In genomic region chr6:158813032-158813431, GRCh38 we compare ENCODE assay signal across 11 cellular contexts. TPM values are rescaled to one million over a fixed set of nuclear protein-coding genes. Genes with fewer than 3 reads are reported as not detected.
DNase-seq lines count a peak whose midpoint lies in the region; ATAC-seq, FAIRE-seq and TF ChIP-seq lines count a peak whose summit lies in the region.
"Had no signal": no experiment of that assay in that cellular context is flagged by ENCODE, and none has a peak within 500 bp of the region (broad histone marks: within the 10 kb centered on the region; RNA-seq: fewer than 3 reads in every experiment).

No MANE protein-coding gene starts in this region.

- H3K4me3 Mint-ChIP-seq in activated CD4-positive, alpha-beta T cell treated with anti-CD3 and anti-CD28 coated beads, Interleukin-2, amount 10 ng/mL, durations not matched to agents 7 days and 5 days, result peak overlapping the region; percentile 4
- H3K4me3 Mint-ChIP-seq in T-helper 1 cell treated with Interleukin-12 subunit alpha and Interleukin-12 subunit beta and Interleukin-4 antibody, amounts not matched to agents 30 μg/mL and 1 μg/mL, for 36 hours, result peak overlapping the region; percentile 62
- peak overlapping the region; percentile 92 to 98 for H3K4me3 Mint-ChIP-seq in stimulated activated naive CD8-positive, alpha-beta T cell treated with anti-CD3 and anti-CD28 coated beads, Interleukin-15, amount 100 ng/mL, for 72 hours

- H3K27me3 ChIP-seq in esophagus muscularis mucosa (no peaks in the 10 kb centered on the region), pancreas (no peaks in the 10 kb centered on the region)

- peaks cover 68 to 95% (median 91%) of the 10 kb centered on the region in 4 donors for H3K4me1 ChIP-seq in esophagus muscularis mucosa
- H3K4me1 ChIP-seq in pancreas, result peaks cover 55 to 74% (median 57%) of the 10 kb centered on the region in 3 donors

- H3K9me3 Mint-ChIP-seq in activated CD4-positive, alpha-beta T cell treated with anti-CD3 and anti-CD28 coated beads, Interleukin-2, amount 10 ng/mL, durations not matched to agents 7 days and 5 days, result no peaks in the 10 kb centered on the region
- no peaks in the 10 kb centered on the region for H3K9me3 Mint-ChIP-seq in T-helper 1 cell treated with Interleukin-12 subunit alpha and Interleukin-12 subunit beta and Interleukin-4 antibody, amounts not matched to agents 30 μg/mL and 1 μg/mL, for 36 hours
- H3K9me3 Mint-ChIP-seq in stimulated activated naive CD8-positive, alpha-beta T cell treated with anti-CD3 and anti-CD28 coated beads, Interleukin-15, amount 100 ng/mL, for 72 hours, result no peaks in the 10 kb centered on the region

- no peaks in the 10 kb centered on the region for H3K27me3 Mint-ChIP-seq in activated CD4-positive, alpha-beta T cell treated with anti-CD3 and anti-CD28 coated beads, Interleukin-2, amount 10 ng/mL, durations not matched to agents 7 days and 5 days
- H3K27me3 Mint-ChIP-seq in T-helper 1 cell treated with Interleukin-12 subunit alpha and Interleukin-12 subunit beta and Interleukin-4 antibody, amounts not matched to agents 30 μg/mL and 1 μg/mL, for 36 hours (ENCODE audit: low read depth), result no peaks in the 10 kb centered on the region
- no peaks in the 10 kb centered on the region for H3K27me3 Mint-ChIP-seq in stimulated activated naive CD8-positive, alpha-beta T cell treated with anti-CD3 and anti-CD28 coated beads, Interleukin-15, amount 100 ng/mL, for 72 hours

- H3K27ac ChIP-seq in esophagus muscularis mucosa (replicated peaks in 1 of 4), result peak overlapping the region in 3 of 4 donors; percentile 9 to 100 (median 47)
- H3K27ac ChIP-seq in pancreas, result no peak overlapping the region

- H3K4me1 Mint-ChIP-seq in activated CD4-positive, alpha-beta T cell treated with anti-CD3 and anti-CD28 coated beads, Interleukin-2, amount 10 ng/mL, durations not matched to agents 7 days and 5 days, result peaks cover 86% of the 10 kb centered on the region
- peaks cover 79% of the 10 kb centered on the region for H3K4me1 Mint-ChIP-seq in T-helper 1 cell treated with Interleukin-12 subunit alpha and Interleukin-12 subunit beta and Interleukin-4 antibody, amounts not matched to agents 30 μg/mL and 1 μg/mL, for 36 hours (ENCODE audit: low read depth)
- peaks cover 93% of the 10 kb centered on the region for H3K4me1 Mint-ChIP-seq in stimulated activated naive CD8-positive, alpha-beta T cell treated with anti-CD3 and anti-CD28 coated beads, Interleukin-15, amount 100 ng/mL, for 72 hours

- POLR2A ChIA-PET in activated CD4-positive, alpha-beta T cell treated with anti-CD3 and anti-CD28 coated beads, Interleukin-2, amount 10 ng/mL, durations not matched to agents 7 days and 5 days (lab: Charles Lee), result no interaction called here

- no peak for FAIRE-seq in pancreas (lab: Jason Lieb, UNC)
- FAIRE-seq: A204.1 had no signal

- no peak for TF ChIP-seq CTCF in esophagus muscularis mucosa (IDR thresholded peaks at IDR 0.05)
- no peak for TF ChIP-seq CTCF in pancreas (IDR thresholded peaks at IDR 0.05)

- H3K36me3 ChIP-seq in esophagus muscularis mucosa, result peaks cover 0 to 17% (median 3%) of the 10 kb centered on the region in 4 donors
- H3K36me3 ChIP-seq in pancreas, result peaks cover 0 to 3% (median 0%) of the 10 kb centered on the region in 3 donors

- intact Hi-C loops in esophagus muscularis mucosa (cut with DNase I) (no loop called here), pancreas (cut with DNase I) (no loop called here)

- DNase-seq in activated CD4-positive, alpha-beta T cell treated with anti-CD3 and anti-CD28 coated beads, Interleukin-2, amount 10 ng/mL, durations not matched to agents 7 days and 5 days, result peak; percentile 23
- DNase-seq in activated CD4-positive, alpha-beta T cell treated with anti-CD3 and anti-CD28 coated beads, Interleukin-2, amount 50 U/mL, for 4 hours, result no peak
- DNase-seq in esophagus muscularis mucosa (ENCODE audit: extremely low spot score) (no peak), NCI-H82 (lab: John Stamatoyannopoulos, UW) (no peak), pancreas (no peak), NCI-H446 treated with DMSO at 0.1 percent for 48 hours (lab: John Stamatoyannopoulos, UW) (no peak)
- peak in 1 of 2 donors; percentile 23 for DNase-seq in stimulated activated naive CD8-positive, alpha-beta T cell treated with anti-CD3 and anti-CD28 coated beads, Interleukin-15, amount 100 ng/mL, for 72 hours
- DNase-seq: GF-D8, SK-N-SH had no signal

- 84% methylated on average over 3 of the region's 3 CpGs for WGBS in esophagus muscularis mucosa
- 82 to 85% methylated on average over 3 of the region's 3 CpGs for WGBS in pancreas, 2 donors

- no peak for TF ChIP-seq EP300 in esophagus muscularis mucosa (IDR thresholded peaks at IDR 0.05)

- H3K4me3 ChIP-seq in esophagus muscularis mucosa (peak overlapping the region in 2 of 4 donors; percentile 69 to 93), pancreas (no peak overlapping the region)

- H3K36me3 Mint-ChIP-seq in activated CD4-positive, alpha-beta T cell treated with anti-CD3 and anti-CD28 coated beads, Interleukin-2, amount 10 ng/mL, durations not matched to agents 7 days and 5 days (ENCODE audit: low read depth), result peaks cover 94% of the 10 kb centered on the region
- H3K36me3 Mint-ChIP-seq in T-helper 1 cell treated with Interleukin-12 subunit alpha and Interleukin-12 subunit beta and Interleukin-4 antibody, amounts not matched to agents 30 μg/mL and 1 μg/mL, for 36 hours (ENCODE audit: low read depth), result peaks cover 71% of the 10 kb centered on the region

- H3K27ac Mint-ChIP-seq in activated CD4-positive, alpha-beta T cell treated with anti-CD3 and anti-CD28 coated beads, Interleukin-2, amount 10 ng/mL, durations not matched to agents 7 days and 5 days, result peak overlapping the region; percentile 71
- peak overlapping the region; percentile 31 for H3K27ac Mint-ChIP-seq in T-helper 1 cell treated with Interleukin-12 subunit alpha and Interleukin-12 subunit beta and Interleukin-4 antibody, amounts not matched to agents 30 μg/mL and 1 μg/mL, for 36 hours
- peak overlapping the region; percentile 15 to 22 for H3K27ac Mint-ChIP-seq in stimulated activated naive CD8-positive, alpha-beta T cell treated with anti-CD3 and anti-CD28 coated beads, Interleukin-15, amount 100 ng/mL, for 72 hours

- TF ChIP-seq POLR2A in esophagus muscularis mucosa (IDR thresholded peaks at IDR 0.05; ENCODE audit: low read depth), result no peak

- H3K9me3 ChIP-seq in esophagus muscularis mucosa, result no peaks in the 10 kb centered on the region
- no peaks in the 10 kb centered on the region for H3K9me3 ChIP-seq in pancreas
- H3K9me3 ChIP-seq: SK-N-SH had no signal

- ATAC-seq in stimulated activated naive CD8-positive, alpha-beta T cell treated with anti-CD3 and anti-CD28 coated beads, Interleukin-15, amount 100 ng/mL, for 72 hours, result no peak
- ATAC-seq in pancreas, result no peak

- CTCF ChIA-PET in activated CD4-positive, alpha-beta T cell treated with anti-CD3 and anti-CD28 coated beads, Interleukin-2, amount 10 ng/mL, durations not matched to agents 7 days and 5 days (lab: Charles Lee), result interaction anchor here (0.6 to 1.8 kb wide), 6 partner anchors 9 to 1823 kb away, joined by 3 to 4 read pairs (median 4); no protein-coding TSS in a partner anchor

RNA-seq across cellular contexts. Expression of gene EZR, which starts 6.1 kb away (rescaled TPM):
- 100 to 1,000 TPM; 201 to 210 TPM for total RNA-seq in activated CD4-positive, alpha-beta T cell treated with anti-CD3 and anti-CD28 coated beads, Interleukin-2, amount 10 ng/mL, durations not matched to agents 7 days and 5 days
- 100 to 1,000 TPM; 205 to 226 (median 212) TPM for total RNA-seq in esophagus muscularis mucosa
- 100 to 1,000 TPM in 3 of 6 donors, 10 to 100 TPM in 3; 68.1 to 109 (median 94.8) TPM for total RNA-seq in pancreas
- 10 to 100 TPM; 70.6 to 91.6 TPM for polyA plus RNA-seq in pancreas

Comparison
In these comparisons a context has a peak if more than half of its experiments do, and no peak if none do; other contexts are left out.
1. H3K27ac Mint-ChIP-seq: peak in every context shown above with its lines; median percentile 71 in activated CD4-positive, alpha-beta T cell treated with anti-CD3 and anti-CD28 coated beads, Interleukin-2, amount 10 ng/mL, durations not matched to agents 7 days and 5 days; 31 in T-helper 1 cell treated with Interleukin-12 subunit alpha and Interleukin-12 subunit beta and Interleukin-4 antibody, amounts not matched to agents 30 μg/mL and 1 μg/mL, for 36 hours; 18 in stimulated activated naive CD8-positive, alpha-beta T cell treated with anti-CD3 and anti-CD28 coated beads, Interleukin-15, amount 100 ng/mL, for 72 hours.
2. H3K4me3 Mint-ChIP-seq: peak in every context shown above with its lines; median percentile 95 in stimulated activated naive CD8-positive, alpha-beta T cell treated with anti-CD3 and anti-CD28 coated beads, Interleukin-15, amount 100 ng/mL, for 72 hours; 62 in T-helper 1 cell treated with Interleukin-12 subunit alpha and Interleukin-12 subunit beta and Interleukin-4 antibody, amounts not matched to agents 30 μg/mL and 1 μg/mL, for 36 hours; 4 in activated CD4-positive, alpha-beta T cell treated with anti-CD3 and anti-CD28 coated beads, Interleukin-2, amount 10 ng/mL, durations not matched to agents 7 days and 5 days.
3. H3K27ac ChIP-seq: peak in esophagus muscularis mucosa (3 of 4); none in pancreas (0 of 4).